ENCODE assay signal across 8 cellular contexts in the genomic region with DNA sequence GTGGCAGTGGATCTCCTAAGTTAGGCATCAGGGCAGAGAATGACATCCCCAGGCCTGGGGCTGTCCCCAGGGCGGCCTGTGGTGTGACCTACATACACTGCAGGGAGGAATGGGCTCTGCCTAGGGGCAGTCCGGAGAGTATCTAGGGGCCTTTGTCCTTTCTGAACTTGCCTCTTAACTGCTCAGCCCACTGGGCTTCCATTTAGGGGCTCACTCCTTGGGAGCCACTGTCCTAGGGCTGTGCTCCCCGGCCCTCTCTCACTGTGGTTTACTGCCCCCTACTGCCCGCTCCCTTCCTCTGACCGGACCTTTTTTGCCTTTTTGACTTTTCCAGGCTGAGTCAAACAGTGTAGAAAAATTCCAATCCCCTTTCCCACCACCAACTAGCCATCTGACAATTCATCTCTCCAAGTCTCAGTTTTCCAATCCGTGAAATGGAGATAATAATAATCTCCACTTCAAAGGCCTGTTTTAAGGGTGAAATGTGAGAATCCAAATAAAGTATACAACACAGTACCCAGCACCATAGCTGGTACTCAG.
DNase-seq lines count a peak whose midpoint lies in the region; ATAC-seq and TF ChIP-seq lines count a peak whose summit lies in the region.

No MANE protein-coding gene starts in this region.

- ATAC-seq in T-cell (replicated peaks in 1 of 4), result peak; percentile 49 to 64 (median 58)
- no peak for ATAC-seq in HG02763 (IDR thresholded peaks at IDR 0.05; ENCODE audit: unreplicated experiment)

- POLR2A ChIA-PET in T-cell (lab: Charles Lee), result interaction anchor here in 1 of 2 donors (0.6 kb wide), 1 partner anchor 487 kb away, joined by 3 read pairs; no protein-coding TSS in a partner anchor

- H3K4me3 ChIP-seq in Karpas-422 (ENCODE audit: low read length) (no peak overlapping the region), astrocyte of the spinal cord (ENCODE audit: low read depth, low read length) (no peak overlapping the region), smooth muscle cell (no peak overlapping the region)

- H3K9me3 ChIP-seq in Karpas-422 (ENCODE audit: low read length) (no peaks in the 10 kb centered on the region), smooth muscle cell (replicated peaks; ENCODE audit: low read depth) (no peaks in the 10 kb centered on the region)

- H3K27me3 ChIP-seq in Karpas-422 (ENCODE audit: low read length) (no peaks in the 10 kb centered on the region), smooth muscle cell (ENCODE audit: low read depth) (no peaks in the 10 kb centered on the region)

- H3K27ac Mint-ChIP-seq in T-cell, result no peak overlapping the region

- no peak overlapping the region for H3K9ac ChIP-seq in Karpas-422 (ENCODE audit: low read length)
- H3K9ac ChIP-seq in smooth muscle cell (ENCODE audit: low read depth), result no peak overlapping the region

- H3K9me2 ChIP-seq in Karpas-422 (replicated peaks; ENCODE audit: insufficient read depth, low read length), result no peaks in the 10 kb centered on the region

- H3K4me1 ChIP-seq in Karpas-422 (ENCODE audit: low read length), result no peaks in the 10 kb centered on the region
- no peaks in the 10 kb centered on the region for H3K4me1 ChIP-seq in smooth muscle cell (ENCODE audit: low read depth)

- H3K27ac ChIP-seq in Karpas-422 (ENCODE audit: low read length), result no peak overlapping the region
- H3K27ac ChIP-seq in smooth muscle cell (ENCODE audit: low read depth), result no peak overlapping the region

- peak; percentile 68 for TF ChIP-seq CTCF in astrocyte of the spinal cord (IDR thresholded peaks at IDR 0.05; ENCODE audit: low read depth, low read length)
- TF ChIP-seq CTCF in smooth muscle cell (IDR thresholded peaks at IDR 0.05; ENCODE audit: borderline replicate concordance, insufficient read depth, poor library complexity, severe bottlenecking), result peak; percentile 60

- peak; percentile 63 for DNase-seq in Daoy (ENCODE audit: low read depth)
- peak; percentile 78 for DNase-seq in Karpas-422
- DNase-seq in T-cell, result peak in 28 of 34 experiments; percentile 4 to 50 (median 30)
- peak; percentile 50 for DNase-seq in astrocyte of the spinal cord (ENCODE audit: low read depth, low spot score)
- DNase-seq in iPS DF 19.7 (ENCODE audit: low read depth, low spot score), result peak; percentile 56
- DNase-seq in smooth muscle cell (lab: John Stamatoyannopoulos, UW; ENCODE audit: unreplicated experiment), result peak; percentile 5
- no peak for DNase-seq in cortex of kidney (lab: John Stamatoyannopoulos, UW)

- no peaks in the 10 kb centered on the region for H4K20me1 ChIP-seq in Karpas-422 (ENCODE audit: insufficient read depth, low read depth, low read length)
- no peaks in the 10 kb centered on the region for H4K20me1 ChIP-seq in smooth muscle cell (ENCODE audit: low read depth)

- H3K4me3 Mint-ChIP-seq in T-cell, result no peak overlapping the region

- in situ Hi-C loops in astrocyte of the spinal cord (cut with HindIII; ENCODE audit: low sequenced_read_pairs), result no loop called here

- no peaks in the 10 kb centered on the region for H3K4me1 Mint-ChIP-seq in T-cell

- H3K36me3 ChIP-seq in Karpas-422 (ENCODE audit: insufficient read depth, low read length) (no peaks in the 10 kb centered on the region), smooth muscle cell (ENCODE audit: low read depth) (no peaks in the 10 kb centered on the region)

- H2AFZ ChIP-seq in Karpas-422 (ENCODE audit: low read length), result no peak overlapping the region
- H2AFZ ChIP-seq in smooth muscle cell (ENCODE audit: low read depth), result no peak overlapping the region

- H3F3A ChIP-seq in smooth muscle cell (ENCODE audit: low read depth), result no peaks in the 10 kb centered on the region

- H3K4me2 ChIP-seq in Karpas-422 (ENCODE audit: low read depth, low read length, poor library complexity, severe bottlenecking) (no peak overlapping the region), smooth muscle cell (no peak overlapping the region)

- no peaks in the 10 kb centered on the region for H3K9me3 Mint-ChIP-seq in T-cell

- H3K27me3 Mint-ChIP-seq in T-cell, result peaks cover 4 to 20% of the 10 kb centered on the region in 2 donors

- 24% methylated on average over 6 of the region's 6 CpGs for WGBS in smooth muscle cell (ENCODE audit: low lambda C conversion rate)

- CTCF ChIA-PET in T-cell (lab: Charles Lee), result interaction anchor here (2.0 kb wide), 2 partner anchors 233 kb away, joined by 6 read pairs; no protein-coding TSS in a partner anchor

- no peaks in the 10 kb centered on the region for H3K36me3 Mint-ChIP-seq in T-cell

- H3K79me2 ChIP-seq in Karpas-422 (ENCODE audit: low read length) (no peaks in the 10 kb centered on the region), smooth muscle cell (ENCODE audit: low read depth) (no peaks in the 10 kb centered on the region)
